In genomic region chr1:202176949-202177927, GRCh38 we compare ENCODE assay signal across 21 cellular contexts. TPM values are rescaled to one million over a fixed set of nuclear protein-coding genes. Genes with fewer than 3 reads are reported as not detected.
"Had no signal": no experiment of that assay in that cellular context is flagged by ENCODE, and none has a peak within 500 bp of the region (broad histone marks: within the 10 kb centered on the region; RNA-seq: fewer than 3 reads in every experiment).

No MANE protein-coding gene starts in this region.

- H3K27ac Mint-ChIP-seq: activated CD4-positive, alpha-beta memory T cell treated with anti-CD3 and anti-CD28 coated beads for 36 hours; activated CD4-positive, alpha-beta T cell treated with anti-CD3 and anti-CD28 coated beads for 36 hours; activated naive CD8-positive, alpha-beta T cell; activated T-helper 1 cell treated with anti-CD3 and anti-CD28 coated beads, Interleukin-12 subunit alpha, Interleukin-12 subunit beta, Interleukin-2, Interleukin-4 antibody, amounts not matched to agents 30 ng/mL and 10 ng/mL and 1 ng/mL, durations not matched to agents 14 hours and 24 hours and 36 hours; mesothelial cell of epicardium; natural killer cell treated with Interleukin-12 subunit alpha and Interleukin-12 subunit beta and Interleukin-15 and Interleukin-18, amount 100 ng/mL, for 72 hours had no signal

- H3K36me3 ChIP-seq: lower lobe of right lung, upper lobe of right lung had no signal

- H3K4me1 Mint-ChIP-seq: activated CD4-positive, alpha-beta T cell treated with anti-CD3 and anti-CD28 coated beads for 36 hours; mesothelial cell of epicardium had no signal

- H3K36me3 Mint-ChIP-seq: activated CD4-positive, alpha-beta memory T cell treated with anti-CD3 and anti-CD28 coated beads for 36 hours; activated naive CD8-positive, alpha-beta T cell; mesothelial cell of epicardium; natural killer cell treated with Interleukin-12 subunit alpha and Interleukin-12 subunit beta and Interleukin-15 and Interleukin-18, amount 100 ng/mL, for 72 hours had no signal

- H3K27ac ChIP-seq: lower lobe of right lung, upper lobe of right lung had no signal

- H3K27me3 ChIP-seq: upper lobe of right lung had no signal

- H3K4me1 ChIP-seq: lower lobe of right lung, upper lobe of right lung had no signal

- H3K9me3 ChIP-seq: lower lobe of right lung, upper lobe of right lung had no signal

- DNase-seq: activated CD4-positive, alpha-beta memory T cell treated with anti-CD3 and anti-CD28 coated beads for 36 hours; activated CD4-positive, alpha-beta T cell treated with anti-CD3 and anti-CD28 coated beads for 36 hours; activated T-cell treated with anti-CD3 and anti-CD28 coated beads for 4 hours; dermis blood vessel endothelial cell; effector memory CD4-positive, alpha-beta T cell; foreskin fibroblast; hippocampal formation; islet precursor cell; lower lobe of right lung; nucleus accumbens; posterior cingulate gyrus; stimulated activated CD4-positive, alpha-beta T cell treated with anti-CD3 and anti-CD28 coated beads, Interleukin-12 subunit alpha, Interleukin-12 subunit beta, amount 100 ng/mL, for 4 hours; stimulated activated CD4-positive, alpha-beta T cell treated with anti-CD3 and anti-CD28 coated beads, Interleukin-1b, Interleukin-23, amount 100 ng/mL, for 48 hours; stimulated activated CD8-positive, alpha-beta memory T cell treated with anti-CD3 and anti-CD28 coated beads, Interleukin-4, amount 100 ng/mL, for 48 hours; stimulated activated naive CD4-positive, alpha-beta T cell; upper lobe of right lung had no signal

- ATAC-seq: activated CD4-positive, alpha-beta T cell treated with anti-CD3 and anti-CD28 coated beads for 36 hours; lower lobe of right lung; natural killer cell treated with Interleukin-12 subunit alpha and Interleukin-12 subunit beta and Interleukin-15 and Interleukin-18, amount 100 ng/mL, for 72 hours; upper lobe of right lung had no signal

- H3K27me3 Mint-ChIP-seq: activated CD4-positive, alpha-beta memory T cell treated with anti-CD3 and anti-CD28 coated beads for 36 hours; activated CD4-positive, alpha-beta T cell treated with anti-CD3 and anti-CD28 coated beads for 36 hours; activated naive CD8-positive, alpha-beta T cell; natural killer cell treated with Interleukin-12 subunit alpha and Interleukin-12 subunit beta and Interleukin-15 and Interleukin-18, amount 100 ng/mL, for 72 hours had no signal

- H3K9me3 Mint-ChIP-seq: activated CD4-positive, alpha-beta memory T cell treated with anti-CD3 and anti-CD28 coated beads for 36 hours; activated T-helper 1 cell treated with anti-CD3 and anti-CD28 coated beads, Interleukin-12 subunit alpha, Interleukin-12 subunit beta, Interleukin-2, Interleukin-4 antibody, amounts not matched to agents 30 ng/mL and 10 ng/mL and 1 ng/mL, durations not matched to agents 14 hours and 24 hours and 36 hours; mesothelial cell of epicardium; natural killer cell treated with Interleukin-12 subunit alpha and Interleukin-12 subunit beta and Interleukin-15 and Interleukin-18, amount 100 ng/mL, for 72 hours had no signal

- H3K4me3 ChIP-seq: lower lobe of right lung, upper lobe of right lung had no signal

- H3K4me3 Mint-ChIP-seq: activated CD4-positive, alpha-beta memory T cell treated with anti-CD3 and anti-CD28 coated beads for 36 hours; activated CD4-positive, alpha-beta T cell treated with anti-CD3 and anti-CD28 coated beads for 36 hours; activated naive CD8-positive, alpha-beta T cell; activated T-helper 1 cell treated with anti-CD3 and anti-CD28 coated beads, Interleukin-12 subunit alpha, Interleukin-12 subunit beta, Interleukin-2, Interleukin-4 antibody, amounts not matched to agents 30 ng/mL and 10 ng/mL and 1 ng/mL, durations not matched to agents 14 hours and 24 hours and 36 hours; mesothelial cell of epicardium; natural killer cell treated with Interleukin-12 subunit alpha and Interleukin-12 subunit beta and Interleukin-15 and Interleukin-18, amount 100 ng/mL, for 72 hours had no signal

RNA-seq across cellular contexts. Expression of gene LGR6, which starts 16.4 kb away (rescaled TPM):
- total RNA-seq: activated T-helper 1 cell treated with anti-CD3 and anti-CD28 coated beads, Interleukin-12 subunit alpha, Interleukin-12 subunit beta, Interleukin-2, Interleukin-4 antibody, amounts not matched to agents 30 ng/mL and 10 ng/mL and 1 ng/mL, durations not matched to agents 14 hours and 24 hours and 36 hours; dermis blood vessel endothelial cell had no signal

RNA-seq across cellular contexts. Expression of gene PTPN7, which starts 16.8 kb away (rescaled TPM):
- total RNA-seq: chondrocyte had no signal

RNA-seq across cellular contexts. Expression of gene GPR37L1, which starts 54.5 kb away (rescaled TPM):
- total RNA-seq: activated CD4-positive, alpha-beta memory T cell treated with anti-CD3 and anti-CD28 coated beads for 36 hours; activated CD4-positive, alpha-beta T cell treated with anti-CD3 and anti-CD28 coated beads for 36 hours; activated T-helper 1 cell treated with anti-CD3 and anti-CD28 coated beads, Interleukin-12 subunit alpha, Interleukin-12 subunit beta, Interleukin-2, Interleukin-4 antibody, amounts not matched to agents 30 ng/mL and 10 ng/mL and 1 ng/mL, durations not matched to agents 14 hours and 24 hours and 36 hours; chondrocyte; dermis blood vessel endothelial cell; natural killer cell treated with Interleukin-12 subunit alpha and Interleukin-12 subunit beta and Interleukin-15 and Interleukin-18, amount 100 ng/mL, for 72 hours had no signal
